13 cellular contexts compared by ENCODE assay signal in genomic region chr3:187456268-187456667, GRCh38.
DNase-seq lines count a peak whose midpoint lies in the region; ATAC-seq and TF ChIP-seq lines count a peak whose summit lies in the region.
"Had no signal": no experiment of that assay in that cellular context is flagged by ENCODE, and none has a peak within 500 bp of the region (broad histone marks: within the 10 kb centered on the region; RNA-seq: fewer than 3 reads in every experiment).

No MANE protein-coding gene starts in this region.

- no peak for ATAC-seq in HG03439 (IDR thresholded peaks at IDR 0.05; ENCODE audit: unreplicated experiment)
- no peak for ATAC-seq in activated T-cell treated with anti-CD3 and anti-CD28 coated beads, Interleukin-2, amount 50 U/mL, for 72 hours (replicated peaks in 1 of 2)
- ATAC-seq: T-cell had no signal

- in situ Hi-C loops in G401 (cut with HindIII; ENCODE audit: low sequenced_read_pairs) = no loop called here

- peak; percentile 33 for DNase-seq in G401 (ENCODE audit: low spot score)
- peak in 48 of 58 donors; percentile 3 to 76 (median 35) for DNase-seq in anterior cingulate cortex (lab: John Stamatoyannopoulos, UW)
- peak in 38 of 42 donors; percentile 5 to 69 (median 42) for DNase-seq in head of caudate nucleus
- peak; percentile 71 for DNase-seq in renal cortical epithelial cell (ENCODE audit: low read depth)
- DNase-seq in SHP77 treated with DMSO at 0.1 percent for 48 hours (lab: John Stamatoyannopoulos, UW) = no peak
- no peak for DNase-seq in mesothelial cell of epicardium (ENCODE audit: low spot score in 2 of 2, unreplicated experiment in 2 of 2)
- DNase-seq in activated T-cell treated with anti-CD3 and anti-CD28 coated beads, Interleukin-2, amount 50 U/mL, for 72 hours = no peak
- DNase-seq: activated CD4-positive, alpha-beta T cell treated with anti-CD3 and anti-CD28 coated beads, Interleukin-2, amount 50 U/mL, for 1 hour; activated effector memory CD4-positive, alpha-beta T cell treated with Interleukin-2 at 50 U/mL for 16 hours; colonic mucosa; small intestine; T-cell had no signal

- no peak overlapping the region for H3K27ac Mint-ChIP-seq in mesothelial cell of epicardium
- no peak overlapping the region for H3K27ac Mint-ChIP-seq in activated T-cell treated with anti-CD3 and anti-CD28 coated beads, Interleukin-2, amount 50 U/mL, for 72 hours
- H3K27ac Mint-ChIP-seq: T-cell had no signal

- H3K4me3 Mint-ChIP-seq in mesothelial cell of epicardium = no peak overlapping the region
- no peak overlapping the region for H3K4me3 Mint-ChIP-seq in activated T-cell treated with anti-CD3 and anti-CD28 coated beads, Interleukin-2, amount 50 U/mL, for 72 hours
- H3K4me3 Mint-ChIP-seq: T-cell had no signal

- H3K27me3 Mint-ChIP-seq in mesothelial cell of epicardium (ENCODE audit: low read depth) = no peaks in the 10 kb centered on the region
- H3K27me3 Mint-ChIP-seq in activated T-cell treated with anti-CD3 and anti-CD28 coated beads, Interleukin-2, amount 50 U/mL, for 72 hours (ENCODE audit: low read depth) = peaks cover 18% of the 10 kb centered on the region

- H3K4me1 Mint-ChIP-seq in mesothelial cell of epicardium = no peaks in the 10 kb centered on the region
- H3K4me1 Mint-ChIP-seq in activated T-cell treated with anti-CD3 and anti-CD28 coated beads, Interleukin-2, amount 50 U/mL, for 72 hours (ENCODE audit: low read depth) = no peaks in the 10 kb centered on the region
- H3K4me1 Mint-ChIP-seq: T-cell had no signal

- peaks cover 12% of the 10 kb centered on the region for H3K9me3 Mint-ChIP-seq in mesothelial cell of epicardium
- no peaks in the 10 kb centered on the region for H3K9me3 Mint-ChIP-seq in activated T-cell treated with anti-CD3 and anti-CD28 coated beads, Interleukin-2, amount 50 U/mL, for 72 hours
- H3K9me3 Mint-ChIP-seq: T-cell had no signal

- no peaks in the 10 kb centered on the region for H3K36me3 Mint-ChIP-seq in mesothelial cell of epicardium
- no peaks in the 10 kb centered on the region for H3K36me3 Mint-ChIP-seq in activated T-cell treated with anti-CD3 and anti-CD28 coated beads, Interleukin-2, amount 50 U/mL, for 72 hours (ENCODE audit: insufficient read depth in 2 of 2)
- H3K36me3 Mint-ChIP-seq: T-cell had no signal

- intact Hi-C loops in head of caudate nucleus (cut with DNase I) = no loop called here

- TF ChIP-seq CTCF in mesothelial cell of epicardium (IDR thresholded peaks at IDR 0.05; ENCODE audit: unreplicated experiment) = no peak

Comparison
In these comparisons a context has a peak if more than half of its experiments do, and no peak if none do; other contexts are left out.
1. DNase-seq: peak in G401 (single experiment), anterior cingulate cortex (48 of 58), head of caudate nucleus (38 of 42) and renal cortical epithelial cell (single experiment); none in SHP77 treated with DMSO at 0.1 percent for 48 hours (single experiment), mesothelial cell of epicardium (0 of 2) and activated T-cell treated with anti-CD3 and anti-CD28 coated beads, Interleukin-2, amount 50 U/mL, for 72 hours (0 of 2).